ENCODE assay signal across 10 cellular contexts in the genomic region with DNA sequence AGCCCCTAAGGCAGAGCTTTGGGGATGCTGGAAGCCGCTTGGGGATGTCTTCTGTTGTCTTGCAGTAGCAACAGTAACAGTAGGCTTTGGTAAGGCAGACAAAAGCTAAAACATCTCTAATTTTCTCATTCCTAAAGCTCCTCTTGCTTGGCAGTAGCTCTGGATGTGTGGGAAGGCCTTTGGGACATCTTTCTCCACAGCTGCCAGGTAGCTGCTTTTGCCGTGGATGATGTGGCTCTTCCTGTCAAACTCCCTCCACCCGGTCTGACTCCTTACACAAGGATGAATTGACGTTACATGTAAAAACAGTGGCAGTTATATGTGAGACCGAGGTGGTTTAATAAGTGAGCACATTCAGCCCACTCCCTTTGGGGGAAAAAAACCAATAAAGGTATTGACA.
DNase-seq lines count a peak whose midpoint lies in the region; FAIRE-seq and TF ChIP-seq lines count a peak whose summit lies in the region.
"Had no signal": no experiment of that assay in that cellular context is flagged by ENCODE, and none has a peak within 500 bp of the region (broad histone marks: within the 10 kb centered on the region; RNA-seq: fewer than 3 reads in every experiment).

No MANE protein-coding gene starts in this region.

- intact Hi-C loops in colonic mucosa (cut with DNase I): loop anchor here (5.0 to 10.0 kb wide), 3 partner anchors 336 to 699 kb away; no protein-coding TSS in a partner anchor

- peak overlapping the region in 3 of 5 experiments; percentile 19 to 83 (median 49) for H3K27ac Mint-ChIP-seq in brain
- no peak overlapping the region for H3K27ac Mint-ChIP-seq in activated CD4-positive, alpha-beta T cell treated with anti-CD3 and anti-CD28 coated beads, Interleukin-2, amount 10 ng/mL, durations not matched to agents 7 days and 5 days
- H3K27ac Mint-ChIP-seq: CD8-positive, alpha-beta T cell; GM23338 had no signal

- H2BK120ac ChIP-seq in mesenchymal stem cell (ENCODE audit: low read depth, low read length): no peak overlapping the region

- H4K20me1 ChIP-seq in DOHH2 (ENCODE audit: control insufficient read depth, insufficient read depth, low read depth, low read length): no peaks in the 10 kb centered on the region

- H3K4me1 Mint-ChIP-seq in brain: peaks cover 49% of the 10 kb centered on the region
- no peaks in the 10 kb centered on the region for H3K4me1 Mint-ChIP-seq in activated CD4-positive, alpha-beta T cell treated with anti-CD3 and anti-CD28 coated beads, Interleukin-2, amount 10 ng/mL, durations not matched to agents 7 days and 5 days

- TF ChIP-seq CTCF in DOHH2 (IDR thresholded peaks at IDR 0.05; ENCODE audit: low read depth, low read length, poor library complexity, severe bottlenecking) (no peak), brain (conservative IDR thresholded peaks at IDR 0.05) (no peak), colonic mucosa (IDR thresholded peaks at IDR 0.05) (no peak), D721Med (IDR thresholded peaks at IDR 0.05; ENCODE audit: insufficient read depth, missing control alignments) (no peak)

- DNase-seq in mesenchymal stem cell (no peak), iPS-NIHi11 (ENCODE audit: low spot score) (no peak), colonic mucosa (no peak), D721Med (ENCODE audit: insufficient read length, low spot score) (no peak)
- no peak for DNase-seq in activated CD4-positive, alpha-beta T cell treated with anti-CD3 and anti-CD28 coated beads, Interleukin-2, amount 10 ng/mL, durations not matched to agents 7 days and 5 days
- DNase-seq: CD8-positive, alpha-beta T cell had no signal

- H3K79me1 ChIP-seq in mesenchymal stem cell (replicated peaks; ENCODE audit: low read length, poor library complexity, severe bottlenecking): no peaks in the 10 kb centered on the region

- no peaks in the 10 kb centered on the region for H3F3A ChIP-seq in DOHH2 (ENCODE audit: control insufficient read depth, insufficient read depth)

- H3K27ac ChIP-seq in DOHH2 (ENCODE audit: low read depth, low read length) (no peak overlapping the region), mesenchymal stem cell (ENCODE audit: low read length, poor library complexity, severe bottlenecking) (no peak overlapping the region), colonic mucosa (no peak overlapping the region)

- FAIRE-seq in D721Med (lab: Jason Lieb, UNC): no peak

- no peaks in the 10 kb centered on the region for H3K27me3 ChIP-seq in DOHH2 (ENCODE audit: control insufficient read depth, low read length)
- no peaks in the 10 kb centered on the region for H3K27me3 ChIP-seq in mesenchymal stem cell (ENCODE audit: control insufficient read depth in 1 of 2, insufficient read depth in 1 of 2, low read length in 2 of 2)
- H3K27me3 ChIP-seq in skeletal muscle satellite cell (ENCODE audit: control insufficient read depth, insufficient read depth, low read length): peaks cover 3% of the 10 kb centered on the region
- no peaks in the 10 kb centered on the region for H3K27me3 ChIP-seq in colonic mucosa

- POLR2A ChIA-PET in activated CD4-positive, alpha-beta T cell treated with anti-CD3 and anti-CD28 coated beads, Interleukin-2, amount 10 ng/mL, durations not matched to agents 7 days and 5 days (lab: Charles Lee): no interaction called here

- H3K36me3 Mint-ChIP-seq in brain: no peaks in the 10 kb centered on the region
- no peaks in the 10 kb centered on the region for H3K36me3 Mint-ChIP-seq in activated CD4-positive, alpha-beta T cell treated with anti-CD3 and anti-CD28 coated beads, Interleukin-2, amount 10 ng/mL, durations not matched to agents 7 days and 5 days (ENCODE audit: low read depth)
- H3K36me3 Mint-ChIP-seq: CD8-positive, alpha-beta T cell had no signal

- H3K4me3 ChIP-seq in DOHH2 (ENCODE audit: low read length) (no peak overlapping the region), mesenchymal stem cell (ENCODE audit: insufficient read depth in 1 of 2, low read depth in 1 of 2, low read length in 2 of 2) (no peak overlapping the region), skeletal muscle satellite cell (ENCODE audit: low read length) (no peak overlapping the region), colonic mucosa (no peak overlapping the region)
- H3K4me3 ChIP-seq: GM23338 had no signal

- H4K91ac ChIP-seq in mesenchymal stem cell (ENCODE audit: low read length): peak overlapping the region; percentile 53

- H3K79me2 ChIP-seq in DOHH2 (ENCODE audit: control insufficient read depth, low read length): no peaks in the 10 kb centered on the region

- H3K14ac ChIP-seq in mesenchymal stem cell (ENCODE audit: low read length in 2 of 2): no peak overlapping the region

- H2BK12ac ChIP-seq in mesenchymal stem cell (ENCODE audit: low read length in 2 of 2): peak overlapping the region in 1 of 2 experiments; percentile 42

- peak overlapping the region in 1 of 2 experiments; percentile 42 for H3K4ac ChIP-seq in mesenchymal stem cell (ENCODE audit: low read depth in 1 of 2, low read length in 2 of 2)

- H3K9me3 ChIP-seq in DOHH2 (ENCODE audit: control insufficient read depth, insufficient read depth, low read length) (no peaks in the 10 kb centered on the region), mesenchymal stem cell (ENCODE audit: control insufficient read depth, low read length) (no peaks in the 10 kb centered on the region), skeletal muscle satellite cell (replicated peaks; ENCODE audit: low read length) (no peaks in the 10 kb centered on the region), colonic mucosa (no peaks in the 10 kb centered on the region)

- H2AFZ ChIP-seq in mesenchymal stem cell (ENCODE audit: low read depth, low read length): no peak overlapping the region
- H2AFZ ChIP-seq: GM23338 had no signal

- H3K9me3 Mint-ChIP-seq in brain: no peaks in the 10 kb centered on the region
- no peaks in the 10 kb centered on the region for H3K9me3 Mint-ChIP-seq in activated CD4-positive, alpha-beta T cell treated with anti-CD3 and anti-CD28 coated beads, Interleukin-2, amount 10 ng/mL, durations not matched to agents 7 days and 5 days
- H3K9me3 Mint-ChIP-seq: CD8-positive, alpha-beta T cell; GM23338 had no signal

- peak overlapping the region; percentile 68 for H3K9ac ChIP-seq in mesenchymal stem cell (ENCODE audit: low read length)
- H3K9ac ChIP-seq in skeletal muscle satellite cell (ENCODE audit: low read depth, low read length): no peak overlapping the region
- no peak overlapping the region for H3K9ac ChIP-seq in colonic mucosa (ENCODE audit: low read depth in 2 of 2, low read length in 2 of 2)

- H4K8ac ChIP-seq in mesenchymal stem cell (ENCODE audit: low read length): peak overlapping the region; percentile 55

- CTCF ChIA-PET in activated CD4-positive, alpha-beta T cell treated with anti-CD3 and anti-CD28 coated beads, Interleukin-2, amount 10 ng/mL, durations not matched to agents 7 days and 5 days (lab: Charles Lee): no interaction called here

- H3K36me3 ChIP-seq in DOHH2 (ENCODE audit: control insufficient read depth, low read length) (no peaks in the 10 kb centered on the region), mesenchymal stem cell (ENCODE audit: control insufficient read depth in 1 of 2, insufficient read depth in 2 of 2, low read depth in 1 of 2, low read length in 2 of 2) (no peaks in the 10 kb centered on the region), skeletal muscle satellite cell (ENCODE audit: insufficient read depth, low read length) (no peaks in the 10 kb centered on the region), colonic mucosa (no peaks in the 10 kb centered on the region)

- peaks cover 7% of the 10 kb centered on the region for H3K27me3 Mint-ChIP-seq in brain
- H3K27me3 Mint-ChIP-seq in activated CD4-positive, alpha-beta T cell treated with anti-CD3 and anti-CD28 coated beads, Interleukin-2, amount 10 ng/mL, durations not matched to agents 7 days and 5 days: no peaks in the 10 kb centered on the region

- no peak overlapping the region for H2BK5ac ChIP-seq in mesenchymal stem cell (ENCODE audit: low read depth, low read length, poor library complexity, severe bottlenecking)

- no peaks in the 10 kb centered on the region for H3K9me2 ChIP-seq in DOHH2 (replicated peaks; ENCODE audit: control insufficient read depth, low read length)

- H3K23ac ChIP-seq in mesenchymal stem cell (ENCODE audit: low read length in 2 of 2): no peak overlapping the region

- H2AK5ac ChIP-seq in mesenchymal stem cell (ENCODE audit: low read length, severe bottlenecking): no peak overlapping the region

- H3K4me3 Mint-ChIP-seq in brain: peak overlapping the region in 1 of 5 experiments; percentile 30
- H3K4me3 Mint-ChIP-seq in activated CD4-positive, alpha-beta T cell treated with anti-CD3 and anti-CD28 coated beads, Interleukin-2, amount 10 ng/mL, durations not matched to agents 7 days and 5 days: no peak overlapping the region
- H3K4me3 Mint-ChIP-seq: CD8-positive, alpha-beta T cell; GM23338 had no signal

- H3K4me2 ChIP-seq in DOHH2 (ENCODE audit: low read length) (peak overlapping the region; percentile 3; the same call in 1 of the 2 replicates), mesenchymal stem cell (ENCODE audit: low read length, poor library complexity, severe bottlenecking) (no peak overlapping the region), skeletal muscle satellite cell (ENCODE audit: low read length) (peak overlapping the region; percentile 8)
- H3K4me2 ChIP-seq: GM23338 had no signal

- 57% methylated on average over 3 of the region's 5 CpGs for WGBS in mesenchymal stem cell

- H2BK15ac ChIP-seq in mesenchymal stem cell (ENCODE audit: low read depth, poor library complexity, severe bottlenecking): no peak overlapping the region

- H3K4me1 ChIP-seq in DOHH2 (ENCODE audit: control insufficient read depth, low read length): peaks cover 5% of the 10 kb centered on the region
- H3K4me1 ChIP-seq in mesenchymal stem cell (ENCODE audit: control insufficient read depth, insufficient read depth, low read depth, low read length): peaks cover 3% of the 10 kb centered on the region
- peaks cover 3% of the 10 kb centered on the region for H3K4me1 ChIP-seq in skeletal muscle satellite cell (ENCODE audit: control insufficient read depth, insufficient read depth, low read length)
- no peaks in the 10 kb centered on the region for H3K4me1 ChIP-seq in colonic mucosa

- H3K18ac ChIP-seq in mesenchymal stem cell (ENCODE audit: low read depth in 1 of 2, low read length in 2 of 2): peak overlapping the region in 1 of 2 experiments; percentile 61
